ENCODE assay signal across 9 cellular contexts in the genomic region with DNA sequence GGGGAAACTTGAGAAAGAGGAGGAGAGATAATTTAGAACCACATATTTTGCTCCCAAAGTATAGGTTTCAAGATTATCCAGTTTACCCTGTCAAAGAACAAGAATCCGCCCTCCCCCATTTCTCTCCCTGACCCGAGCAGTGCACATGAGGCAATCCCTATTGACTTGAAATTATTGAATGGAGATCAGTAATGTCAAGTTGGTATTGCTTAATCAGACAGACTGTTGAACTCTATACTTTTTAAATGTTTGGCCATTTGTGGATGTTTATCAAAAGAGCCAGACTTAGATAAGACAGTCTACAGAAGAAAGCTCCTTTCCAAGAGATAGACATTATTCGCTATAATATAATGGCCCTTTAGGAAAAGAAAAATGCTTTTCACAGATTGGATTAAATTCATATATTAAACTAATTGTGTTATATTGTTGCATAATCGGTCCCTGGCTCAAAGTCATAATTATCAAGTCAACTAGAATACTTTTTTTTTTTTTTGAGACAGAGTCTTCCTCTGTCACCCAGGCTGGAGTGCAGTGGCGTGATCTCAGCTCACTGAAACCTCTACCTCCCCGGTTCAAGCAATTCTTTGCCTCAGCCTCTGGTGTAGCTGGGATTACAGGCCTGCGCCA. TPM values are rescaled to one million over a fixed set of nuclear protein-coding genes. Genes with fewer than 3 reads are reported as not detected.
DNase-seq lines count a peak whose midpoint lies in the region; ATAC-seq and TF ChIP-seq lines count a peak whose summit lies in the region.
"Had no signal": no experiment of that assay in that cellular context is flagged by ENCODE, and none has a peak within 500 bp of the region (broad histone marks: within the 10 kb centered on the region; RNA-seq: fewer than 3 reads in every experiment).

No MANE protein-coding gene starts in this region.

- CTCF ChIA-PET in MCF 10A (lab: Yijun Ruan, JAX): interaction anchor here (0.7 to 2.4 kb wide), 5 partner anchors 10 to 157 kb away, joined by 3 to 13 read pairs (median 4); no protein-coding TSS in a partner anchor

- no peaks in the 10 kb centered on the region for H3K36me3 ChIP-seq in breast epithelium
- H3K36me3 ChIP-seq in body of pancreas (replicated peaks in 1 of 2; ENCODE audit: insufficient read depth in 1 of 2, low read depth in 2 of 2): no peaks in the 10 kb centered on the region
- H3K36me3 ChIP-seq in muscle layer of colon (ENCODE audit: insufficient read depth, low read length): no peaks in the 10 kb centered on the region
- no peaks in the 10 kb centered on the region for H3K36me3 ChIP-seq in vagina
- peaks cover 28% of the 10 kb centered on the region for H3K36me3 ChIP-seq in BE2C

- no peak overlapping the region for H3K27ac Mint-ChIP-seq in MCF 10A (ENCODE audit: low read depth, unreplicated experiment)

- peak overlapping the region; percentile 90 to 93 for H3K27ac ChIP-seq in breast epithelium
- peak overlapping the region; percentile 44 to 75 (median 56) for H3K27ac ChIP-seq in body of pancreas
- H3K27ac ChIP-seq in muscle layer of colon (ENCODE audit: low read depth, low read length): peak overlapping the region; percentile 93
- H3K27ac ChIP-seq in vagina: peak overlapping the region; percentile 99

- DNase-seq in breast epithelium (ENCODE audit: low spot score in 2 of 2): no peak
- no peak for DNase-seq in MCF 10A (ENCODE audit: unreplicated experiment)
- DNase-seq in body of pancreas: no peak
- no peak for DNase-seq in vagina (ENCODE audit: extremely low spot score in 2 of 2)
- DNase-seq in DMS114 treated with DMSO at 0.1 percent for 48 hours (lab: John Stamatoyannopoulos, UW; ENCODE audit: unreplicated experiment): no peak
- DNase-seq in BE2C: no peak

- 68 to 69% methylated on average over 7 of the region's 7 CpGs for WGBS in body of pancreas, 2 donors

- peaks cover 9 to 26% of the 10 kb centered on the region in 2 donors for H3K4me1 ChIP-seq in breast epithelium
- H3K4me1 ChIP-seq in body of pancreas: peaks cover 62% of the 10 kb centered on the region
- H3K4me1 ChIP-seq in muscle layer of colon (ENCODE audit: insufficient read depth, low read length): peaks cover 55% of the 10 kb centered on the region
- H3K4me1 ChIP-seq in vagina: peaks cover 74% of the 10 kb centered on the region
- H3K4me1 ChIP-seq in BE2C: peaks cover 18% of the 10 kb centered on the region

- intact Hi-C loops in breast epithelium (cut with DNase I; ENCODE audit: low total_unique reads) (no loop called here), MCF 10A (cut with micrococcal nuclease) (no loop called here), body of pancreas (cut with DNase I) (no loop called here), vagina (cut with DNase I) (no loop called here)

- TF ChIP-seq POLR2A in breast epithelium (IDR thresholded peaks at IDR 0.05): no peak
- no peak for TF ChIP-seq POLR2A in body of pancreas (IDR thresholded peaks at IDR 0.05)
- TF ChIP-seq POLR2A in vagina (IDR thresholded peaks at IDR 0.05): no peak

- no TSS peak for BruUV-seq in MCF 10A (replicated peaks; lab: Mats Ljungman, UMichigan)

- H3K4me3 ChIP-seq in breast epithelium: peak overlapping the region in 1 of 3 donors; percentile 26
- no peak overlapping the region for H3K4me3 ChIP-seq in body of pancreas
- no peak overlapping the region for H3K4me3 ChIP-seq in muscle layer of colon (ENCODE audit: low read depth in 1 of 2, low read length in 2 of 2)
- no peak overlapping the region for H3K4me3 ChIP-seq in vagina
- no peak overlapping the region for H3K4me3 ChIP-seq in BE2C (ENCODE audit: low read depth, low read length)

- peaks cover 25% of the 10 kb centered on the region for H3K4me1 Mint-ChIP-seq in MCF 10A (ENCODE audit: insufficient read depth, unreplicated experiment)

- H3K9me3 ChIP-seq in breast epithelium (no peaks in the 10 kb centered on the region), body of pancreas (no peaks in the 10 kb centered on the region), muscle layer of colon (ENCODE audit: low read length) (no peaks in the 10 kb centered on the region), vagina (no peaks in the 10 kb centered on the region), BE2C (no peaks in the 10 kb centered on the region; the same call in 1 of the 2 replicates)
- H3K9me3 ChIP-seq: Caco-2 had no signal

- H3K9ac ChIP-seq in muscle layer of colon (ENCODE audit: low read length): no peak overlapping the region

- no peak for TF ChIP-seq CTCF in breast epithelium (IDR thresholded peaks at IDR 0.05)
- no peak for TF ChIP-seq CTCF in MCF 10A (IDR thresholded peaks at IDR 0.05; ENCODE audit: unreplicated experiment)
- no peak for TF ChIP-seq CTCF in body of pancreas (IDR thresholded peaks at IDR 0.05)
- no peak for TF ChIP-seq CTCF in vagina (IDR thresholded peaks at IDR 0.05)
- no peak for TF ChIP-seq CTCF in BE2C (IDR thresholded peaks at IDR 0.05; ENCODE audit: low read depth, low read length)

- no peaks in the 10 kb centered on the region for H3K27me3 ChIP-seq in breast epithelium
- no peaks in the 10 kb centered on the region for H3K27me3 ChIP-seq in body of pancreas
- H3K27me3 ChIP-seq in muscle layer of colon (ENCODE audit: control insufficient read depth in 1 of 2, insufficient read depth in 2 of 2, low read length in 2 of 2): no peaks in the 10 kb centered on the region
- no peaks in the 10 kb centered on the region for H3K27me3 ChIP-seq in vagina
- no peaks in the 10 kb centered on the region for H3K27me3 ChIP-seq in BE2C

- POLR2A ChIA-PET in MCF 10A (lab: Yijun Ruan, JAX): interaction anchor here (0.6 to 3.0 kb wide), 7 partner anchors 9 to 357 kb away, joined by 3 to 25 read pairs (median 6); partner anchors contain the start of gene TTC16

- no peaks in the 10 kb centered on the region for H3K36me3 Mint-ChIP-seq in MCF 10A (ENCODE audit: insufficient read depth, unreplicated experiment)

- no peaks in the 10 kb centered on the region for H3K9me3 Mint-ChIP-seq in MCF 10A (ENCODE audit: unreplicated experiment)

- ATAC-seq in body of pancreas (no peak), GM21737 (IDR thresholded peaks at IDR 0.05; ENCODE audit: unreplicated experiment) (no peak)

- no peak overlapping the region for H3K4me3 Mint-ChIP-seq in MCF 10A (ENCODE audit: unreplicated experiment)

- no peaks in the 10 kb centered on the region for H3K27me3 Mint-ChIP-seq in MCF 10A (ENCODE audit: insufficient read depth, unreplicated experiment)

RNA-seq across cellular contexts. Expression of gene SLC25A25, which starts 5.3 kb away (rescaled TPM):
- total RNA-seq in breast epithelium (10 to 100 TPM; 27.2 to 43.9 (median 33.1) TPM), MCF 10A (2022) (11.1 and 15.5 TPM in 2 replicates), body of pancreas (10 to 100 TPM; 31.4 to 36.6 TPM), vagina (44.4 TPM)
- 23.7 TPM for polyA plus RNA-seq in BE2C (2012; ENCODE audit: insufficient read depth, insufficient read length, low read depth)

RNA-seq across cellular contexts. Expression of gene NAIF1, which starts 6.3 kb away (rescaled TPM):
- total RNA-seq in breast epithelium: 10 to 100 TPM in 2 of 3 donors, 1 to 10 TPM in 1; 8.8 to 13.1 (median 11.9) TPM
- 15.8 and 17.1 TPM in 2 replicates for total RNA-seq in MCF 10A (2022)
- total RNA-seq in body of pancreas: 1 to 10 TPM; 1.3 to 4.9 TPM
- total RNA-seq in vagina: 13.3 TPM
- 10.3 TPM for polyA plus RNA-seq in BE2C (2012; ENCODE audit: insufficient read depth, insufficient read length, low read depth)

RNA-seq across cellular contexts. Expression of gene PTGES2, which starts 54.2 kb away (rescaled TPM):
- total RNA-seq in breast epithelium (10 to 100 TPM; 35.7 to 86.9 (median 55.0) TPM), MCF 10A (2022) (114 and 130 TPM in 2 replicates), body of pancreas (100 to 1,000 TPM in 1 of 2 donors, 10 to 100 TPM in 1; 55.8 to 145 TPM), vagina (101 TPM)
- polyA plus RNA-seq in BE2C (2012; ENCODE audit: insufficient read depth, insufficient read length, low read depth): 511 TPM
